Comparison of ENCODE assay signal across 26 cellular contexts in genomic region chr7:22713463-22713862, GRCh38. TPM values are rescaled to one million over a fixed set of nuclear protein-coding genes. Genes with fewer than 3 reads are reported as not detected.
"Had no signal": no experiment of that assay in that cellular context is flagged by ENCODE, and none has a peak within 500 bp of the region (broad histone marks: within the 10 kb centered on the region; RNA-seq: fewer than 3 reads in every experiment).

No MANE protein-coding gene starts in this region.

- H3K27ac ChIP-seq: body of pancreas, left lung, thyroid gland, upper lobe of right lung, VCaP had no signal

- H3K4me3 ChIP-seq: body of pancreas, left lung, thyroid gland, upper lobe of right lung had no signal

- H3K4me1 ChIP-seq: left lung, thyroid gland had no signal

- H3K36me3 ChIP-seq: left lung, thyroid gland, upper lobe of right lung had no signal

- ATAC-seq: activated CD8-positive, alpha-beta memory T cell treated with anti-CD3 and anti-CD28 coated beads, Interleukin-2, amount 10 ng/mL, durations not matched to agents 7 days and 5 days; activated CD8-positive, alpha-beta T cell treated with anti-CD3 and anti-CD28 coated beads for 36 hours; activated naive CD8-positive, alpha-beta T cell treated with anti-CD3 and anti-CD28 coated beads, Interleukin-2, amount 50 U/mL, for 24 hours; left lung; natural killer cell treated with Interleukin-12 subunit alpha and Interleukin-12 subunit beta and Interleukin-15 and Interleukin-18, amount 100 ng/mL, for 72 hours; upper lobe of right lung had no signal

- H3K9me3 ChIP-seq: body of pancreas, left lung, thyroid gland, upper lobe of right lung had no signal

- DNase-seq: activated CD4-positive, alpha-beta T cell treated with anti-CD3 and anti-CD28 coated beads, Interleukin-2, amount 10 ng/mL, durations not matched to agents 7 days and 5 days; activated CD4-positive, CD25-positive, alpha-beta regulatory T cell treated with anti-CD3 and anti-CD28 coated beads, Interleukin-2, amount 50 U/mL, for 72 hours; activated CD8-positive, alpha-beta memory T cell treated with anti-CD3 and anti-CD28 coated beads, Interleukin-2, amount 10 ng/mL, durations not matched to agents 7 days and 5 days; activated CD8-positive, alpha-beta T cell treated with anti-CD3 and anti-CD28 coated beads for 36 hours; activated gamma-delta T cell; activated naive CD4-positive, alpha-beta T cell treated with anti-CD3 and anti-CD28 coated beads, Interleukin-2, amount 50 U/mL, for 16 hours; activated naive CD8-positive, alpha-beta T cell treated with anti-CD3 and anti-CD28 coated beads, Interleukin-2, amount 50 U/mL, for 24 hours; activated T-cell treated with anti-CD3 and anti-CD28 coated beads for 4 hours; anterior cingulate cortex; dermis blood vessel endothelial cell; effector CD8-positive, alpha-beta T cell; foreskin melanocyte; hippocampal formation; kidney glomerular epithelial cell; left lung; midbrain; stimulated activated CD4-positive, alpha-beta T cell treated with anti-CD3 and anti-CD28 coated beads, Interleukin-4, amount 100 ng/mL, for 24 hours; substantia nigra; thyroid gland; upper lobe of right lung had no signal

- H3K27me3 ChIP-seq: body of pancreas, left lung, thyroid gland, upper lobe of right lung had no signal

RNA-seq across cellular contexts. Expression of gene IL6, which starts 13.5 kb away (rescaled TPM):
- total RNA-seq: activated CD8-positive, alpha-beta T cell treated with anti-CD3 and anti-CD28 coated beads for 36 hours; osteocyte; progenitor cell of endocrine pancreas; T-helper 2 cell treated with Interferon-gamma antibody and Interleukin-4, amounts not matched to agents 100 ng/mL and 5 ng/mL, for 36 hours had no signal
